ENCODE assay signal across 8 cellular contexts in genomic region chr17:59331929-59332889, GRCh38. TPM values are rescaled to one million over a fixed set of nuclear protein-coding genes. Genes with fewer than 3 reads are reported as not detected.
DNase-seq lines count a peak whose midpoint lies in the region; ATAC-seq and TF ChIP-seq lines count a peak whose summit lies in the region.

No MANE protein-coding gene starts in this region.

- peak overlapping the region; percentile 44 for H3K9ac ChIP-seq in HUES6 (ENCODE audit: low read length)

- H3K27ac Mint-ChIP-seq in natural killer cell treated with Interleukin-12 subunit alpha and Interleukin-12 subunit beta and Interleukin-15 and Interleukin-18, amount 100 ng/mL, for 72 hours, result peak overlapping the region in 1 of 2 donors; percentile 76

- no peaks in the 10 kb centered on the region for H3K36me3 Mint-ChIP-seq in natural killer cell treated with Interleukin-12 subunit alpha and Interleukin-12 subunit beta and Interleukin-15 and Interleukin-18, amount 100 ng/mL, for 72 hours

- TF ChIP-seq CTCF in AG04449 (IDR thresholded peaks at IDR 0.05; ENCODE audit: insufficient read depth, low read length, missing control alignments), result no peak
- no peak for TF ChIP-seq CTCF in fibroblast of pulmonary artery (IDR thresholded peaks at IDR 0.05; ENCODE audit: low read length, missing control alignments)
- TF ChIP-seq CTCF in vagina (IDR thresholded peaks at IDR 0.05), result no peak

- POLR2A ChIA-PET in AG04449 (lab: Yijun Ruan, JAX), result no interaction called here

- TF ChIP-seq POLR2A in vagina (IDR thresholded peaks at IDR 0.05), result no peak

- peaks cover 24 to 27% of the 10 kb centered on the region in 2 donors for H3K4me1 Mint-ChIP-seq in natural killer cell treated with Interleukin-12 subunit alpha and Interleukin-12 subunit beta and Interleukin-15 and Interleukin-18, amount 100 ng/mL, for 72 hours (ENCODE audit: low read depth in 2 of 2)

- H3K27me3 Mint-ChIP-seq in natural killer cell treated with Interleukin-12 subunit alpha and Interleukin-12 subunit beta and Interleukin-15 and Interleukin-18, amount 100 ng/mL, for 72 hours, result peaks cover 0 to 3% of the 10 kb centered on the region in 2 donors

- peak overlapping the region; percentile 90 for H3K4me3 Mint-ChIP-seq in natural killer cell treated with Interleukin-12 subunit alpha and Interleukin-12 subunit beta and Interleukin-15 and Interleukin-18, amount 100 ng/mL, for 72 hours

- H3K4me1 ChIP-seq in HUES6 (ENCODE audit: control insufficient read depth, insufficient read depth, low read length) (peaks cover 27% of the 10 kb centered on the region), vagina (peaks cover 64% of the 10 kb centered on the region)

- DNase-seq in AG04449 (ENCODE audit: low read depth, low spot score), result no peak
- peak; percentile 61 to 64 for DNase-seq in activated T-cell treated with anti-CD3 and anti-CD28 coated beads, Interleukin-2, amount 50 U/mL, for 48 hours
- DNase-seq in fibroblast of pulmonary artery (ENCODE audit: low read depth), result peak; percentile 36
- DNase-seq in natural killer cell treated with Interleukin-12 subunit alpha and Interleukin-12 subunit beta and Interleukin-15 and Interleukin-18, amount 100 ng/mL, for 72 hours (ENCODE audit: low spot score), result peak; percentile 68
- peak in 1 of 2 donors; percentile 90 for DNase-seq in vagina (ENCODE audit: extremely low spot score in 2 of 2)
- DNase-seq in NCI-H187 (lab: John Stamatoyannopoulos, UW), result no peak

- H3K4me3 ChIP-seq in AG04449 (ENCODE audit: low read depth, low read length) (peak overlapping the region; percentile 75), HUES6 (ENCODE audit: low read depth, low read length) (peak overlapping the region; percentile 84), fibroblast of pulmonary artery (replicated peaks; ENCODE audit: low read depth, low read length) (peak overlapping the region; percentile 84), vagina (peak overlapping the region; percentile 77 to 89)

- intact Hi-C loops in vagina (cut with DNase I), result loop anchor here (2.0 to 5.0 kb wide), 3 partner anchors 43 to 109 kb away; no protein-coding TSS in a partner anchor

- H3K9me3 ChIP-seq in HUES6 (ENCODE audit: control insufficient read depth, insufficient read depth, low read depth, low read length) (no peaks in the 10 kb centered on the region), vagina (no peaks in the 10 kb centered on the region)

- no peaks in the 10 kb centered on the region for H3K9me3 Mint-ChIP-seq in natural killer cell treated with Interleukin-12 subunit alpha and Interleukin-12 subunit beta and Interleukin-15 and Interleukin-18, amount 100 ng/mL, for 72 hours

- CTCF ChIA-PET in AG04449 (lab: Yijun Ruan, JAX), result interaction anchor here (1.3 to 18.3 kb wide), 2 partner anchors 21 to 110 kb away, joined by 4 to 342 read pairs; no protein-coding TSS in a partner anchor

- H3K36me3 ChIP-seq in HUES6 (ENCODE audit: control insufficient read depth, insufficient read depth, low read length) (no peaks in the 10 kb centered on the region), vagina (no peaks in the 10 kb centered on the region)

- H3K27me3 ChIP-seq in HUES6 (ENCODE audit: control insufficient read depth, insufficient read depth, low read length) (peaks cover 36% of the 10 kb centered on the region), vagina (no peaks in the 10 kb centered on the region)

- ATAC-seq in GM19035 (IDR thresholded peaks at IDR 0.05; ENCODE audit: unreplicated experiment), result peak; percentile 32
- ATAC-seq in natural killer cell treated with Interleukin-12 subunit alpha and Interleukin-12 subunit beta and Interleukin-15 and Interleukin-18, amount 100 ng/mL, for 72 hours, result peak; percentile 18 to 30

- H3K27ac ChIP-seq in HUES6 (ENCODE audit: low read depth, low read length) (no peak overlapping the region), vagina (peak overlapping the region; percentile 88)

RNA-seq across cellular contexts. Expression of gene YPEL2, which starts 0.8 kb away (rescaled TPM):
- total RNA-seq in natural killer cell treated with Interleukin-12 subunit alpha and Interleukin-12 subunit beta and Interleukin-15 and Interleukin-18, amount 100 ng/mL, for 72 hours, result 1 to 10 TPM; 3.1 to 5.4 TPM
- total RNA-seq in vagina, result 16.7 TPM

Comparison
In these comparisons a context has a peak if more than half of its experiments do, and no peak if none do; other contexts are left out.
1. DNase-seq: peak in activated T-cell treated with anti-CD3 and anti-CD28 coated beads, Interleukin-2, amount 50 U/mL, for 48 hours (2 of 2), fibroblast of pulmonary artery (single experiment) and natural killer cell treated with Interleukin-12 subunit alpha and Interleukin-12 subunit beta and Interleukin-15 and Interleukin-18, amount 100 ng/mL, for 72 hours (single experiment); none in AG04449 (single experiment) and NCI-H187 (0 of 2).
2. Peak in every context shown above with its lines, with median percentiles within 50 percentile points of each other: H3K4me3 ChIP-seq.